In the genomic region with DNA sequence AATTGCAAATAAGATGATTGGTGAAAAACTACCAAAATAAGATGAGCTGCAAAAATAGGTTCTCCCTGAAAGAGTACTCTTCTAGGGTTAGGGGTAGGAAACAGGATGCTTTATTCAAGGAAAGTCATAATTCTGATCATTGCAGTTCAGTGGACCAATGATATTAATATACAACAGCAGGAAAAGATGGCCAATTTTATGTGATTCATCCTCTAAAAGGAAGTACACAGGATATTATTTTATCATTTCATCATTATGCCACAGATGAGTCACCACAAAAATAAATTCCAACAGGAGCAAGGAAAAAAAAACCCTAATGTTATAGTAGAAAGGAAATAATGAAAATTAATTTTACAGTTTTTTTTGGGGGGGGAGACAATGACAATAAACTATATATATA, we compare ENCODE assay signal across 1 cellular context.
TF ChIP-seq lines count a peak whose summit lies in the region.

No MANE protein-coding gene starts in this region.

TF ChIP-seq in HepG2, 621 proteins besides CTCF, POLR2A, EP300 and RAD21 (continued from another document):
- TF ChIP-seq, protein P1, sequence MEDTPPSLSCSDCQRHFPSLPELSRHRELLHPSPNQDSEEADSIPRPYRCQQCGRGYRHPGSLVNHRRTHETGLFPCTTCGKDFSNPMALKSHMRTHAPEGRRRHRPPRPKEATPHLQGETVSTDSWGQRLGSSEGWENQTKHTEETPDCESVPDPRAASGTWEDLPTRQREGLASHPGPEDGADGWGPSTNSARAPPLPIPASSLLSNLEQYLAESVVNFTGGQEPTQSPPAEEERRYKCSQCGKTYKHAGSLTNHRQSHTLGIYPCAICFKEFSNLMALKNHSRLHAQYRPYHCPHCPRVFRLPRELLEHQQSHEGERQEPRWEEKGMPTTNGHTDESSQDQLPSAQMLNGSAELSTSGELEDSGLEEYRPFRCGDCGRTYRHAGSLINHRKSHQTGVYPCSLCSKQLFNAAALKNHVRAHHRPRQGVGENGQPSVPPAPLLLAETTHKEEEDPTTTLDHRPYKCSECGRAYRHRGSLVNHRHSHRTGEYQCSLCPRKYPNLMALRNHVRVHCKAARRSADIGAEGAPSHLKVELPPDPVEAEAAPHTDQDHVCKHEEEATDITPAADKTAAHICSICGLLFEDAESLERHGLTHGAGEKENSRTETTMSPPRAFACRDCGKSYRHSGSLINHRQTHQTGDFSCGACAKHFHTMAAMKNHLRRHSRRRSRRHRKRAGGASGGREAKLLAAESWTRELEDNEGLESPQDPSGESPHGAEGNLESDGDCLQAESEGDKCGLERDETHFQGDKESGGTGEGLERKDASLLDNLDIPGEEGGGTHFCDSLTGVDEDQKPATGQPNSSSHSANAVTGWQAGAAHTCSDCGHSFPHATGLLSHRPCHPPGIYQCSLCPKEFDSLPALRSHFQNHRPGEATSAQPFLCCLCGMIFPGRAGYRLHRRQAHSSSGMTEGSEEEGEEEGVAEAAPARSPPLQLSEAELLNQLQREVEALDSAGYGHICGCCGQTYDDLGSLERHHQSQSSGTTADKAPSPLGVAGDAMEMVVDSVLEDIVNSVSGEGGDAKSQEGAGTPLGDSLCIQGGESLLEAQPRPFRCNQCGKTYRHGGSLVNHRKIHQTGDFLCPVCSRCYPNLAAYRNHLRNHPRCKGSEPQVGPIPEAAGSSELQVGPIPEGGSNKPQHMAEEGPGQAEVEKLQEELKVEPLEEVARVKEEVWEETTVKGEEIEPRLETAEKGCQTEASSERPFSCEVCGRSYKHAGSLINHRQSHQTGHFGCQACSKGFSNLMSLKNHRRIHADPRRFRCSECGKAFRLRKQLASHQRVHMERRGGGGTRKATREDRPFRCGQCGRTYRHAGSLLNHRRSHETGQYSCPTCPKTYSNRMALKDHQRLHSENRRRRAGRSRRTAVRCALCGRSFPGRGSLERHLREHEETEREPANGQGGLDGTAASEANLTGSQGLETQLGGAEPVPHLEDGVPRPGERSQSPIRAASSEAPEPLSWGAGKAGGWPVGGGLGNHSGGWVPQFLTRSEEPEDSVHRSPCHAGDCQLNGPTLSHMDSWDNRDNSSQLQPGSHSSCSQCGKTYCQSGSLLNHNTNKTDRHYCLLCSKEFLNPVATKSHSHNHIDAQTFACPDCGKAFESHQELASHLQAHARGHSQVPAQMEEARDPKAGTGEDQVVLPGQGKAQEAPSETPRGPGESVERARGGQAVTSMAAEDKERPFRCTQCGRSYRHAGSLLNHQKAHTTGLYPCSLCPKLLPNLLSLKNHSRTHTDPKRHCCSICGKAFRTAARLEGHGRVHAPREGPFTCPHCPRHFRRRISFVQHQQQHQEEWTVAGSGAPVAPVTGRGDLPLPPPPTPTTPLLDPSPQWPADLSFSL (CRISPR knock-in tag; IDR thresholded peaks at IDR 0.05), result no peak
- TF ChIP-seq DPF2 (CRISPR knock-in tag; IDR thresholded peaks at IDR 0.05; ENCODE audit: borderline replicate concordance, low read depth) (no peak), MXD1 (CRISPR knock-in tag; IDR thresholded peaks at IDR 0.05) (no peak), ZMYM3 (CRISPR knock-in tag; IDR thresholded peaks at IDR 0.05) (no peak)
